Comparison of ENCODE assay signal across 30 cellular contexts in genomic region chr3:187720337-187720670, GRCh38. TPM values are rescaled to one million over a fixed set of nuclear protein-coding genes. Genes with fewer than 3 reads are reported as not detected.
DNase-seq lines count a peak whose midpoint lies in the region; ATAC-seq and TF ChIP-seq lines count a peak whose summit lies in the region.
"Had no signal": no experiment of that assay in that cellular context is flagged by ENCODE, and none has a peak within 500 bp of the region (broad histone marks: within the 10 kb centered on the region; RNA-seq: fewer than 3 reads in every experiment).

No MANE protein-coding gene starts in this region.

- H3K4me2 ChIP-seq in HCT116 (ENCODE audit: low read length) (no peak overlapping the region), OCI-LY1 (ENCODE audit: low read length) (no peak overlapping the region)
- H3K4me2 ChIP-seq: SK-N-SH, smooth muscle cell had no signal

- no peaks in the 10 kb centered on the region for H3K79me2 ChIP-seq in HCT116 (ENCODE audit: insufficient read depth, low read length)
- H3K79me2 ChIP-seq in OCI-LY1 (ENCODE audit: insufficient read depth, low read length), result no peaks in the 10 kb centered on the region

- H4K20me1 ChIP-seq in HCT116 (ENCODE audit: insufficient read depth), result no peaks in the 10 kb centered on the region
- no peaks in the 10 kb centered on the region for H4K20me1 ChIP-seq in OCI-LY1 (ENCODE audit: insufficient read depth, low read length)

- TF ChIP-seq CTCF in HCT116 (IDR thresholded peaks at IDR 0.05 in 2 of 3, conservative IDR thresholded peaks at IDR 0.05 in 1 of 3; ENCODE audit: borderline replicate concordance in 1 of 3, insufficient read depth in 1 of 3, low read depth in 2 of 3, low read length in 2 of 3) (no peak), OCI-LY1 (IDR thresholded peaks at IDR 0.05; ENCODE audit: low read length) (no peak)

- CTCF ChIA-PET in HCT116 (lab: Charles Lee), result interaction anchor here (2.5 to 2.9 kb wide), 2 partner anchors 11 to 41 kb away, joined by 9 to 15 read pairs; no protein-coding TSS in a partner anchor

- H3K4me1 ChIP-seq in HCT116 (ENCODE audit: control insufficient read depth in 1 of 2, insufficient read depth in 2 of 2, low read length in 2 of 2), result peaks cover 11 to 13% of the 10 kb centered on the region in 2 experiments; a peak in 3 of 4 replicates
- no peaks in the 10 kb centered on the region for H3K4me1 ChIP-seq in OCI-LY1 (ENCODE audit: insufficient read depth, low read length, severe bottlenecking)
- peaks cover 14 to 21% (median 16%) of the 10 kb centered on the region in 3 donors for H3K4me1 ChIP-seq in skeletal muscle tissue (ENCODE audit: control insufficient read depth in 3 of 3, insufficient read depth in 3 of 3, low read length in 3 of 3)
- H3K4me1 ChIP-seq: prostate gland had no signal

- DNase-seq in HCT116 (ENCODE audit: low read depth, low spot score), result no peak
- no peak for DNase-seq in left lobe of liver (ENCODE audit: low spot score)
- DNase-seq: activated CD4-positive, alpha-beta T cell treated with anti-CD3 and anti-CD28 coated beads for 36 hours; activated CD8-positive, alpha-beta memory T cell treated with anti-CD3 and anti-CD28 coated beads for 24 hours; activated effector memory CD4-positive, alpha-beta T cell treated with anti-CD3 and anti-CD28 coated beads, Interleukin-2, amount 50 U/mL, for 16 hours; CD4-positive, CD25-positive, alpha-beta regulatory T cell; EL; immature natural killer cell; KBM-7; left colon; mesendoderm; MM.1S; NCI-H1417 treated with DMSO at 0.1 percent for 48 hours; NCI-H2081 treated with DMSO at 0.1 percent for 48 hours; NCI-H226; RPMI8226; SK-N-SH; stimulated activated CD4-positive, alpha-beta T cell treated with anti-CD3 and anti-CD28 coated beads, Interleukin-2, amount 100 ng/mL, for 24 hours; T-helper 2 cell had no signal

- no peak for TF ChIP-seq RAD21 in HCT116 (IDR thresholded peaks at IDR 0.05; ENCODE audit: low read depth)

- H3K36me3 ChIP-seq in HCT116 (ENCODE audit: control insufficient read depth in 1 of 2, insufficient read depth in 2 of 2, low read length in 2 of 2) (peaks cover 5 to 17% of the 10 kb centered on the region in 2 experiments; a peak in 3 of 4 replicates), OCI-LY1 (ENCODE audit: insufficient read depth, low read length) (peaks cover 53% of the 10 kb centered on the region), skeletal muscle tissue (ENCODE audit: control insufficient read depth in 3 of 3, insufficient read depth in 3 of 3, low read length in 3 of 3) (peaks cover 24 to 43% (median 42%) of the 10 kb centered on the region in 3 donors)

- H3K4me3 ChIP-seq in HCT116 (replicated peaks in 1 of 2; ENCODE audit: low read depth in 1 of 2, low read length in 2 of 2) (no peak overlapping the region), OCI-LY1 (ENCODE audit: low read depth, low read length, poor library complexity, severe bottlenecking) (no peak overlapping the region), skeletal muscle tissue (ENCODE audit: low read length in 3 of 3) (no peak overlapping the region)
- H3K4me3 ChIP-seq: dorsolateral prefrontal cortex, prostate gland, smooth muscle cell had no signal

- RAD21 ChIA-PET in HCT116 (lab: Charles Lee; ENCODE audit: low non-redundant PET in 1 of 2, low total read pairs in 2 of 2, uncharacterized antibody in 2 of 2, unreplicated experiment in 2 of 2), result no interaction called here

- H3F3A ChIP-seq in OCI-LY1 (ENCODE audit: insufficient read depth, low read length), result peaks cover 45% of the 10 kb centered on the region

- TF ChIP-seq POLR2A in HCT116 (IDR thresholded peaks at IDR 0.05; ENCODE audit: borderline replicate concordance, extremely low read depth, insufficient read depth, insufficient read length), result no peak

- no peaks in the 10 kb centered on the region for H3K27me3 ChIP-seq in HCT116 (ENCODE audit: insufficient read depth, low read length)
- H3K27me3 ChIP-seq in OCI-LY1 (ENCODE audit: insufficient read depth, low read length), result no peaks in the 10 kb centered on the region
- H3K27me3 ChIP-seq in skeletal muscle tissue (ENCODE audit: control insufficient read depth in 3 of 3, insufficient read depth in 3 of 3, low read length in 3 of 3), result no peaks in the 10 kb centered on the region
- H3K27me3 ChIP-seq: dorsolateral prefrontal cortex had no signal

- no peak overlapping the region for H3K9ac ChIP-seq in HCT116 (ENCODE audit: low read length)
- no peak overlapping the region for H3K9ac ChIP-seq in OCI-LY1 (ENCODE audit: low read length)
- peak overlapping the region in 2 of 3 donors; percentile 21 to 65 for H3K9ac ChIP-seq in skeletal muscle tissue (ENCODE audit: low read depth in 1 of 3, low read length in 3 of 3)
- H3K9ac ChIP-seq: SK-N-SH had no signal

- POLR2A ChIA-PET in HCT116 (lab: Charles Lee), result no interaction called here

- H2AFZ ChIP-seq in HCT116 (ENCODE audit: low read depth, low read length, poor library complexity, severe bottlenecking), result no peak overlapping the region
- H2AFZ ChIP-seq in OCI-LY1 (ENCODE audit: low read length), result no peak overlapping the region

- BruUV-seq in HCT116 (replicated peaks; lab: Mats Ljungman, UMichigan), result no TSS peak

- no peaks in the 10 kb centered on the region for H3K9me3 ChIP-seq in HCT116 (ENCODE audit: control insufficient read depth in 1 of 2, insufficient read depth in 1 of 2, low read depth in 1 of 2, low read length in 2 of 2)
- no peaks in the 10 kb centered on the region for H3K9me3 ChIP-seq in OCI-LY1 (ENCODE audit: low read length)
- no peaks in the 10 kb centered on the region for H3K9me3 ChIP-seq in skeletal muscle tissue (ENCODE audit: control insufficient read depth in 3 of 3, low read length in 3 of 3)
- H3K9me3 ChIP-seq: prostate gland, SK-N-SH had no signal

- ATAC-seq in HCT116, result 0 out of 2 replicates have a peak, but pooled peaks have one; percentile 11
- peak; percentile 23 for ATAC-seq in left lobe of liver
- no peak for ATAC-seq in HG03097 (IDR thresholded peaks at IDR 0.05; ENCODE audit: low FRiP score, unreplicated experiment)
- ATAC-seq in HG03095 (IDR thresholded peaks at IDR 0.05; ENCODE audit: unreplicated experiment), result no peak
- no peak for ATAC-seq in HG02870 (IDR thresholded peaks at IDR 0.05; ENCODE audit: unreplicated experiment)
- ATAC-seq: activated CD4-positive, alpha-beta T cell treated with anti-CD3 and anti-CD28 coated beads for 36 hours; left colon had no signal

- H3K27ac ChIP-seq in HCT116 (ENCODE audit: low read depth, low read length) (peak overlapping the region; percentile 33; the same call in 1 of the 2 replicates), OCI-LY1 (ENCODE audit: low read depth, low read length, poor library complexity, severe bottlenecking) (peak overlapping the region; percentile 50), skeletal muscle tissue (ENCODE audit: low read depth, low read length) (peak overlapping the region; percentile 68)
- H3K27ac ChIP-seq: prostate gland had no signal

- intact Hi-C loops in HCT116 (cut with micrococcal nuclease), result no loop called here

- no peaks in the 10 kb centered on the region for H3K9me2 ChIP-seq in HCT116 (ENCODE audit: insufficient read depth)
- H3K9me2 ChIP-seq in OCI-LY1 (ENCODE audit: low read depth, low read length), result no peaks in the 10 kb centered on the region
- H3K9me2 ChIP-seq: SK-N-SH had no signal

TF ChIP-seq in HCT116, 20 proteins besides CTCF, POLR2A, EP300 and RAD21 (continues in another document):
- TF ChIP-seq YY1 (IDR thresholded peaks at IDR 0.05; ENCODE audit: extremely low read depth, insufficient replicate concordance, low read depth, low read length), result no peak
- no peak for TF ChIP-seq EZH2 (IDR thresholded peaks at IDR 0.05)
- no peak for TF ChIP-seq POLR2AphosphoS5 (IDR thresholded peaks at IDR 0.05; ENCODE audit: low read depth, low read length)
- TF ChIP-seq MAX (IDR thresholded peaks at IDR 0.05), result no peak
- no peak for TF ChIP-seq JUND (IDR thresholded peaks at IDR 0.05)
- no peak for TF ChIP-seq TCF7L2 (IDR thresholded peaks at IDR 0.05; ENCODE audit: borderline replicate concordance, extremely low read depth, insufficient read depth, insufficient read length)
- TF ChIP-seq ZNF274 (IDR thresholded peaks at IDR 0.05; ENCODE audit: low read depth, low read length), result no peak
- no peak for TF ChIP-seq CEBPB (IDR thresholded peaks at IDR 0.05; ENCODE audit: low read depth)
- TF ChIP-seq ATF3 (IDR thresholded peaks at IDR 0.05), result no peak
- no peak for TF ChIP-seq ZFX (IDR thresholded peaks at IDR 0.05)
- no peak for TF ChIP-seq EZH2phosphoT487 (IDR thresholded peaks at IDR 0.05; ENCODE audit: borderline replicate concordance)
- no peak for TF ChIP-seq ZBTB33 (IDR thresholded peaks at IDR 0.05; ENCODE audit: extremely low read depth, insufficient replicate concordance, low read length)
- no peak for TF ChIP-seq SRF (IDR thresholded peaks at IDR 0.05; ENCODE audit: low read depth)

RNA-seq across cellular contexts. Expression of gene RTP2, which starts 17.9 kb away (rescaled TPM):
- not detected for total RNA-seq in HCT116 (2021; ENCODE audit: unreplicated experiment)
- not detected in 2 replicates for polyA plus RNA-seq in HCT116 (2012)
- not detected for total RNA-seq in left lobe of liver
- not detected for total RNA-seq in skeletal muscle tissue
- total RNA-seq: activated CD4-positive, alpha-beta T cell treated with anti-CD3 and anti-CD28 coated beads for 36 hours; CD4-positive, CD25-positive, alpha-beta regulatory T cell; dorsolateral prefrontal cortex; HT-29; left colon; myocyte; prostate gland; smooth muscle cell; ureter had no signal
- polyA plus RNA-seq: CD4-positive, CD25-positive, alpha-beta regulatory T cell; immature natural killer cell; smooth muscle cell had no signal

RNA-seq across cellular contexts. Expression of gene BCL6, which starts 25.0 kb away (rescaled TPM):
- total RNA-seq in HCT116 (2021; ENCODE audit: unreplicated experiment) (17.5 TPM), left lobe of liver (30.8 TPM), skeletal muscle tissue (7.8 TPM)
- polyA plus RNA-seq in HCT116 (2012), result 16.1 and 18.1 TPM in 2 replicates

RNA-seq across cellular contexts. Expression of gene SST, which starts 50.1 kb away (rescaled TPM):
- total RNA-seq in HCT116 (2021; ENCODE audit: unreplicated experiment), result not detected
- polyA plus RNA-seq in HCT116 (2012), result not detected in 2 replicates
- not detected for total RNA-seq in left lobe of liver
- total RNA-seq in skeletal muscle tissue, result not detected
- total RNA-seq: activated CD4-positive, alpha-beta T cell treated with anti-CD3 and anti-CD28 coated beads for 36 hours; CD4-positive, CD25-positive, alpha-beta regulatory T cell; HT-29; myocyte; prostate gland; smooth muscle cell had no signal
- polyA plus RNA-seq: CD4-positive, CD25-positive, alpha-beta regulatory T cell; immature natural killer cell; SK-N-SH; smooth muscle cell had no signal

Comparison
In these comparisons a context has a peak if more than half of its experiments do, and no peak if none do; other contexts are left out.
1. ATAC-seq: peak in HCT116 (single experiment) and left lobe of liver (single experiment); none in HG03097 (single experiment), HG03095 (single experiment) and HG02870 (single experiment).
2. H3K9ac ChIP-seq: peak in skeletal muscle tissue (2 of 3); none in HCT116 (single experiment) and OCI-LY1 (single experiment).
3. Peak in every context shown above with its lines, with median percentiles within 50 percentile points of each other: H3K27ac ChIP-seq.